21 cellular contexts compared by ENCODE assay signal in genomic region chr2:235863414-235863813, GRCh38.
"Had no signal": no experiment of that assay in that cellular context is flagged by ENCODE, and none has a peak within 500 bp of the region (broad histone marks: within the 10 kb centered on the region; RNA-seq: fewer than 3 reads in every experiment).

No MANE protein-coding gene starts in this region.

- DNase-seq: IMR-90; Karpas-422; KG1; MG63; NCI-H1092; NCI-H1105 treated with DMSO at 0.1 percent for 48 hours; NCI-H1417 treated with DMSO at 0.1 percent for 48 hours; NCI-H146; NCI-H1694 treated with DMSO at 0.1 percent for 48 hours; NCI-H1930; NCI-H2081; NCI-H2107; NCI-H526 treated with DMSO at 0.1 percent for 48 hours; NCI-H748 treated with DMSO at 0.1 percent for 48 hours; NK-92 treated with Interleukin-12 subunit alpha and Interleukin-12 subunit beta, amount 100 ng/mL, for 24 hours; PC-3; SHP77; SK-N-SH had no signal

- H3K9me3 ChIP-seq: MG63, SK-N-SH had no signal

- H3K9ac ChIP-seq: SK-N-SH had no signal

- H3K36me3 ChIP-seq: MG63 had no signal

- ATAC-seq: HepG2, Panc1, PC-3 had no signal

- H3K27ac ChIP-seq: RWPE1 had no signal

- H3K4me2 ChIP-seq: SK-N-SH had no signal

- H3K4me3 ChIP-seq: MG63 had no signal

- FAIRE-seq: HepG2 had no signal

- H3K27me3 ChIP-seq: MG63 had no signal
